ENCODE assay signal across 18 cellular contexts in genomic region chr10:95423327-95424005, GRCh38.
A peak's percentile ranks its signal among the peaks of the same experiment; 100 is the strongest.
DNase-seq lines count a peak whose midpoint lies in the region; ATAC-seq, FAIRE-seq and TF ChIP-seq lines count a peak whose summit lies in the region.
"Had no signal": no experiment of that assay in that cellular context is flagged by ENCODE, and none has a peak within 500 bp of the region (broad histone marks: within the 10 kb centered on the region; RNA-seq: fewer than 3 reads in every experiment).

No MANE protein-coding gene starts in this region.

- H3K9me3 ChIP-seq in left ventricle myocardium inferior (replicated peaks): no peaks in the 10 kb centered on the region

- peaks cover 68% of the 10 kb centered on the region for H3K36me3 ChIP-seq in left ventricle myocardium inferior

- peak; percentile 71 for FAIRE-seq in RCC 7860 (lab: Jason Lieb, UNC)
- FAIRE-seq: colon, GM18507, HTR-8/SVneo had no signal

- peaks cover 83% of the 10 kb centered on the region for H3K4me1 ChIP-seq in left ventricle myocardium inferior

- H3K4me3 ChIP-seq in left ventricle myocardium inferior: no peak overlapping the region

- H3K27ac ChIP-seq in left ventricle myocardium inferior (replicated peaks): peak overlapping the region; percentile 97
- H3K27ac ChIP-seq: C4-2B had no signal

- H3K4me3 Mint-ChIP-seq in stimulated activated memory B cell treated with anti-CD40 and anti-IgM and Interleukin-4, amounts not matched to agents 10 μg/mL and 1 μg/mL and 100 μg/mL, for 72 hours: no peak overlapping the region
- no peak overlapping the region for H3K4me3 Mint-ChIP-seq in type B pancreatic cell
- H3K4me3 Mint-ChIP-seq: activated naive CD8-positive, alpha-beta T cell treated with anti-CD3 and anti-CD28 coated beads, Interleukin-2, amount 10 ng/mL, durations not matched to agents 7 days and 5 days had no signal

- peaks cover 14% of the 10 kb centered on the region for H3K27me3 Mint-ChIP-seq in stimulated activated memory B cell treated with anti-CD40 and anti-IgM and Interleukin-4, amounts not matched to agents 10 μg/mL and 1 μg/mL and 100 μg/mL, for 72 hours
- no peaks in the 10 kb centered on the region for H3K27me3 Mint-ChIP-seq in type B pancreatic cell
- H3K27me3 Mint-ChIP-seq: activated naive CD8-positive, alpha-beta T cell treated with anti-CD3 and anti-CD28 coated beads, Interleukin-2, amount 10 ng/mL, durations not matched to agents 7 days and 5 days had no signal

- H3K4me1 Mint-ChIP-seq in stimulated activated memory B cell treated with anti-CD40 and anti-IgM and Interleukin-4, amounts not matched to agents 10 μg/mL and 1 μg/mL and 100 μg/mL, for 72 hours: peaks cover 5% of the 10 kb centered on the region
- peaks cover 6% of the 10 kb centered on the region for H3K4me1 Mint-ChIP-seq in type B pancreatic cell (ENCODE audit: unreplicated experiment)
- H3K4me1 Mint-ChIP-seq: activated naive CD8-positive, alpha-beta T cell treated with anti-CD3 and anti-CD28 coated beads, Interleukin-2, amount 10 ng/mL, durations not matched to agents 7 days and 5 days had no signal

- peak; percentile 67 for ATAC-seq in GM18519 (IDR thresholded peaks at IDR 0.05; ENCODE audit: low FRiP score, unreplicated experiment)
- peak; percentile 5 for ATAC-seq in stimulated activated memory B cell treated with anti-CD40 and anti-IgM and Interleukin-4, amounts not matched to agents 10 μg/mL and 1 μg/mL and 100 μg/mL, for 72 hours

- no peaks in the 10 kb centered on the region for H3K9me3 Mint-ChIP-seq in stimulated activated memory B cell treated with anti-CD40 and anti-IgM and Interleukin-4, amounts not matched to agents 10 μg/mL and 1 μg/mL and 100 μg/mL, for 72 hours
- no peaks in the 10 kb centered on the region for H3K9me3 Mint-ChIP-seq in type B pancreatic cell
- H3K9me3 Mint-ChIP-seq: activated naive CD8-positive, alpha-beta T cell treated with anti-CD3 and anti-CD28 coated beads, Interleukin-2, amount 10 ng/mL, durations not matched to agents 7 days and 5 days had no signal

- no peaks in the 10 kb centered on the region for H3K27me3 ChIP-seq in left ventricle myocardium inferior (ENCODE audit: low read depth)

- no peak for TF ChIP-seq CTCF in left ventricle myocardium inferior (IDR thresholded peaks at IDR 0.05; ENCODE audit: borderline replicate concordance)
- TF ChIP-seq CTCF in type B pancreatic cell (conservative IDR thresholded peaks at IDR 0.05): no peak

- peak overlapping the region; percentile 31 for H3K27ac Mint-ChIP-seq in stimulated activated memory B cell treated with anti-CD40 and anti-IgM and Interleukin-4, amounts not matched to agents 10 μg/mL and 1 μg/mL and 100 μg/mL, for 72 hours
- H3K27ac Mint-ChIP-seq in type B pancreatic cell: no peak overlapping the region
- H3K27ac Mint-ChIP-seq: activated naive CD8-positive, alpha-beta T cell treated with anti-CD3 and anti-CD28 coated beads, Interleukin-2, amount 10 ng/mL, durations not matched to agents 7 days and 5 days had no signal

- H3K36me3 Mint-ChIP-seq in stimulated activated memory B cell treated with anti-CD40 and anti-IgM and Interleukin-4, amounts not matched to agents 10 μg/mL and 1 μg/mL and 100 μg/mL, for 72 hours: no peaks in the 10 kb centered on the region
- peaks cover 12% of the 10 kb centered on the region for H3K36me3 Mint-ChIP-seq in type B pancreatic cell
- H3K36me3 Mint-ChIP-seq: activated naive CD8-positive, alpha-beta T cell treated with anti-CD3 and anti-CD28 coated beads, Interleukin-2, amount 10 ng/mL, durations not matched to agents 7 days and 5 days had no signal

- intact Hi-C loops in left ventricle myocardium inferior (cut with micrococcal nuclease): no loop called here

- peak; percentile 49 for DNase-seq in RCC 7860 (ENCODE audit: low spot score)
- DNase-seq in left ventricle myocardium inferior: no peak
- no peak for DNase-seq in stimulated activated CD4-positive, alpha-beta T cell treated with anti-CD3 and anti-CD28 coated beads, Interleukin-2, amount 100 ng/mL, for 48 hours
- no peak for DNase-seq in type B pancreatic cell (ENCODE audit: extremely low spot score, unreplicated experiment)
- no peak for DNase-seq in islet precursor cell
- no peak for DNase-seq in GOT3 (lab: John Stamatoyannopoulos, UW)
- DNase-seq: activated CD4-positive, CD25-positive, alpha-beta regulatory T cell; activated naive CD8-positive, alpha-beta T cell treated with anti-CD3 and anti-CD28 coated beads, Interleukin-2, amount 10 ng/mL, durations not matched to agents 7 days and 5 days; MV-4-11; retina; stimulated activated CD4-positive, alpha-beta T cell treated with anti-CD3 and anti-CD28 coated beads, Interleukin-4, amount 100 ng/mL, for 4 hours; stimulated activated naive CD4-positive, alpha-beta T cell treated with Interleukin-2 at 50 U/mL for 16 hours had no signal
